In genomic region chr1:33385251-33385650, GRCh38 we compare ENCODE assay signal across 2 cellular contexts.
TF ChIP-seq lines count a peak whose summit lies in the region.

No MANE protein-coding gene starts in this region.

TF ChIP-seq in HepG2, 621 proteins besides CTCF, POLR2A, EP300 and RAD21:
- TF ChIP-seq ZNF101 (CRISPR knock-in tag; IDR thresholded peaks at IDR 0.05; ENCODE audit: borderline replicate concordance, low read depth) = no peak
- TF ChIP-seq CEBPB (IDR thresholded peaks at IDR 0.05; ENCODE audit: borderline replicate concordance, low read depth, low read length) = peak; percentile 73
- TF ChIP-seq FOXA3 (CRISPR knock-in tag; IDR thresholded peaks at IDR 0.05) = 0 out of 2 replicates have a peak, but pooled peaks have one; percentile 15
- TF ChIP-seq CEBPG (CRISPR knock-in tag; IDR thresholded peaks at IDR 0.05) = peak; percentile 70
- TF ChIP-seq SOX5 (CRISPR knock-in tag; IDR thresholded peaks at IDR 0.05; ENCODE audit: borderline replicate concordance) = 0 out of 2 replicates have a peak, but pooled peaks have one; percentile 13
- 0 out of 2 replicates have a peak, but pooled peaks have one; percentile 52 for TF ChIP-seq RCOR2 (CRISPR knock-in tag; IDR thresholded peaks at IDR 0.05)
- TF ChIP-seq TEAD3 (CRISPR knock-in tag; optimal IDR thresholded peaks at IDR 0.05; ENCODE audit: borderline replicate concordance) = peak; percentile 64
- TF ChIP-seq ZNF441 (CRISPR knock-in tag; IDR thresholded peaks at IDR 0.05; ENCODE audit: borderline replicate concordance) = peak; percentile 45; the same call in 1 of the 2 replicates
- peak; percentile 96 for TF ChIP-seq ZNF629 (CRISPR knock-in tag; conservative IDR thresholded peaks at IDR 0.05)
- TF ChIP-seq GATAD2A (CRISPR knock-in tag; IDR thresholded peaks at IDR 0.05) = 0 out of 2 replicates have a peak, but pooled peaks have one; percentile 17
- TF ChIP-seq RARA (CRISPR knock-in tag; IDR thresholded peaks at IDR 0.05) = no peak
- peak; percentile 59; the same call in 1 of the 2 replicates for TF ChIP-seq KDM1A (CRISPR knock-in tag; IDR thresholded peaks at IDR 0.05)
- TF ChIP-seq, protein P1, sequence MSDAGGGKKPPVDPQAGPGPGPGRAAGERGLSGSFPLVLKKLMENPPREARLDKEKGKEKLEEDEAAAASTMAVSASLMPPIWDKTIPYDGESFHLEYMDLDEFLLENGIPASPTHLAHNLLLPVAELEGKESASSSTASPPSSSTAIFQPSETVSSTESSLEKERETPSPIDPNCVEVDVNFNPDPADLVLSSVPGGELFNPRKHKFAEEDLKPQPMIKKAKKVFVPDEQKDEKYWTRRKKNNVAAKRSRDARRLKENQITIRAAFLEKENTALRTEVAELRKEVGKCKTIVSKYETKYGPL (CRISPR knock-in tag; IDR thresholded peaks at IDR 0.05) = peak; percentile 66; the same call in 1 of the 2 replicates
- no peak for TF ChIP-seq SOX13 (IDR thresholded peaks at IDR 0.05)
- 0 out of 4 replicates have a peak, but pooled peaks of 1 of the 2 experiments have one; percentile 6 for TF ChIP-seq SOX13 (CRISPR knock-in tag; conservative IDR thresholded peaks at IDR 0.05 in 1 of 2, IDR thresholded peaks at IDR 0.05 in 1 of 2)
- no peak for TF ChIP-seq FOXA1 (IDR thresholded peaks at IDR 0.05)
- no peak for TF ChIP-seq FOXA1 (CRISPR knock-in tag; IDR thresholded peaks at IDR 0.05)
- 0 out of 2 replicates have a peak, but pooled peaks have one; percentile 44 for TF ChIP-seq ZMYM3 (CRISPR knock-in tag; IDR thresholded peaks at IDR 0.05)

TF ChIP-seq in GM23338, 12 proteins besides CTCF, POLR2A, EP300 and RAD21:
- TF ChIP-seq STAT1 (IDR thresholded peaks at IDR 0.05; ENCODE audit: unreplicated experiment) = no peak
- TF ChIP-seq EZH2phosphoT487 (IDR thresholded peaks at IDR 0.05; ENCODE audit: unreplicated experiment) = no peak
- no peak for TF ChIP-seq EZH2 (IDR thresholded peaks at IDR 0.05; ENCODE audit: low read depth, unreplicated experiment)
- no peak for TF ChIP-seq ZNF331 (CRISPR knock-in tag; IDR thresholded peaks at IDR 0.05; ENCODE audit: low read depth)
- no peak for TF ChIP-seq CREB1 (CRISPR knock-in tag; IDR thresholded peaks at IDR 0.05; ENCODE audit: low read depth)
- no peak for TF ChIP-seq POLR2AphosphoS5 (IDR thresholded peaks at IDR 0.05; ENCODE audit: low read depth)
- no peak for TF ChIP-seq ZNF114 (CRISPR knock-in tag; IDR thresholded peaks at IDR 0.05)
